In the genomic region with DNA sequence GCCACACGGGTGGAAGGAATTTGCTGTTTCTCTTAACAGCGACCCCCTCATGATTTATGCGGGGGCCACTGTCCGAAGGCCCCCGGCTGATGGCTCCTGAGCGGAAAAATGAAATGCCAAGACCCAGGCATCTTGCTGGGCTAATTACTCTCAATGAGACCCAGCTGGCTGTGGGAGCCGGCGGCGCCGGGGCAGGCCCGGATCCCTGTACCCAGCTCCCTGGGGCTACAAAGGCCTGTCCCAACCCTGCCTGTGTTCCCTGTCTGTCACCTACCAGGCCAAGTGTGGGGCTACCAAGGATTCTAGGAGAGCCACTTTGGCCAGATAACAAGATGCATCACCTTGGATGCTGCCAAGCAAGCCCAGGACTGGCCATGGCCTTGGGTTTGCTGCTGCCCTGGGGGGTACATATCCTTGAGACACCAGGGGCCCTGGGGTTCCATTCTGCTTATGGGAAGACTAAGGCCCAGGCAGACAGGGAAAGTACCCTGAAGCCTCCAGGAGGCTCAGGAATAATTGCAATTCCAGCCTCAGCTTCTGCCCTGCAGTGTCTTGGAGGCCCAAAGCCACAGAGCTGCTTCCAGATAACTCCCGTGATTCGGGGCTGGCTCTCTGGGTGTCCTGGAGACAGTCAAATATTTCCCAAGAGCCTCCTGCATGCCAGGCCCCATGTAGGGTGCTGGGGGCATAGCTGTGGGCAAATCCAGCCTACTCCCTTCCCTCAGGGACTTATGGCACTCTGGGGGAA, we compare ENCODE assay signal across 28 cellular contexts. TPM values are rescaled to one million over a fixed set of nuclear protein-coding genes. Genes with fewer than 3 reads are reported as not detected.
"Had no signal": no experiment of that assay in that cellular context is flagged by ENCODE, and none has a peak within 500 bp of the region (broad histone marks: within the 10 kb centered on the region; RNA-seq: fewer than 3 reads in every experiment).

No MANE protein-coding gene starts in this region.

- H3K27me3 ChIP-seq: ascending aorta, gastroesophageal sphincter, tibial artery had no signal

- H3K27ac ChIP-seq: ascending aorta, gastroesophageal sphincter, suprapubic skin had no signal

- H3K36me3 ChIP-seq: ascending aorta, gastroesophageal sphincter, suprapubic skin, tibial artery had no signal

- H3K4me3 ChIP-seq: ascending aorta, gastroesophageal sphincter, suprapubic skin, tibial artery had no signal

- DNase-seq: activated CD4-positive, alpha-beta memory T cell treated with anti-CD3 and anti-CD28 coated beads for 36 hours; activated CD4-positive, alpha-beta T cell treated with anti-CD3 and anti-CD28 coated beads, Interleukin-2, amount 10 ng/mL, durations not matched to agents 24 days and 14 days; activated CD4-positive, CD25-positive, alpha-beta regulatory T cell treated with anti-CD3 and anti-CD28 coated beads, Interleukin-2, amount 50 U/mL, for 72 hours; activated CD8-positive, alpha-beta memory T cell treated with anti-CD3 and anti-CD28 coated beads, Interleukin-2, amount 50 U/mL, for 48 hours; activated gamma-delta T cell; activated naive CD4-positive, alpha-beta T cell treated with anti-CD3 and anti-CD28 coated beads, Interleukin-2, amount 10 ng/mL, durations not matched to agents 7 days and 5 days; activated naive CD8-positive, alpha-beta T cell treated with anti-CD3 and anti-CD28 coated beads, Interleukin-2, amount 10 ng/mL, durations not matched to agents 7 days and 5 days; activated T-cell treated with anti-CD3 and anti-CD28 coated beads, Interleukin-2, amount 50 U/mL, for 24 hours; hippocampal formation; left cardiac atrium; left ventricle myocardium superior; naive thymus-derived CD4-positive, alpha-beta T cell; occipital lobe; small intestine; stimulated activated CD4-positive, alpha-beta T cell treated with anti-CD3 and anti-CD28 coated beads, Interleukin-15, amount 100 ng/mL, for 24 hours; stimulated activated CD4-positive, alpha-beta T cell treated with anti-CD3 and anti-CD28 coated beads, Interleukin-2, amount 100 ng/mL, for 24 hours; stimulated activated naive B cell treated with anti-CD40 and anti-IgM and Interleukin-4, amounts not matched to agents 10 μg/mL and 1 μg/mL and 100 μg/mL, for 72 hours; T-helper 17 cell; T1000; tibial artery had no signal

- ATAC-seq: gastroesophageal sphincter; left cardiac atrium; left ventricle myocardium superior; naive thymus-derived CD4-positive, alpha-beta T cell; sciatic nerve; stimulated activated naive B cell treated with anti-CD40 and anti-IgM and Interleukin-4, amounts not matched to agents 10 μg/mL and 1 μg/mL and 100 μg/mL, for 72 hours; T-helper 17 cell had no signal

- H3K9me3 ChIP-seq: ascending aorta, gastroesophageal sphincter, suprapubic skin, tibial artery had no signal

RNA-seq across cellular contexts. Expression of gene MYL10, which starts 22.7 kb away (rescaled TPM):
- polyA plus RNA-seq: endothelial cell of umbilical vein; esophagus; fibroblast of lung; keratinocyte; naive thymus-derived CD4-positive, alpha-beta T cell; small intestine had no signal
